In genomic region chr20:16283307-16283706, GRCh38 we compare ENCODE assay signal across 18 cellular contexts.
"Had no signal": no experiment of that assay in that cellular context is flagged by ENCODE, and none has a peak within 500 bp of the region (broad histone marks: within the 10 kb centered on the region; RNA-seq: fewer than 3 reads in every experiment).

No MANE protein-coding gene starts in this region.

- H3K4me1 ChIP-seq: foreskin keratinocyte, pancreas, prostate gland, stomach had no signal

- H3K36me3 ChIP-seq: neural progenitor cell, pancreas, prostate gland, thoracic aorta had no signal

- H3K27ac ChIP-seq: epithelial cell of prostate, foreskin keratinocyte, hepatocyte, neural progenitor cell, pancreas, prostate gland, stomach, thoracic aorta had no signal

- H3K4me2 ChIP-seq: hepatocyte, neural progenitor cell had no signal

- H3K9ac ChIP-seq: neural progenitor cell had no signal

- H3K27me3 ChIP-seq: foreskin keratinocyte, hepatocyte, neural progenitor cell, pancreas, stomach had no signal

- DNase-seq: cerebellar nuclear complex; effector memory CD8-positive, alpha-beta T cell; foreskin keratinocyte; head of caudate nucleus; naive thymus-derived CD8-positive, alpha-beta T cell; occipital lobe; pancreas; stimulated activated CD4-positive, alpha-beta T cell treated with anti-CD3 and anti-CD28 coated beads, Interleukin-12 subunit alpha, Interleukin-12 subunit beta, amount 100 ng/mL, for 4 hours; stimulated activated naive CD4-positive, alpha-beta T cell; stomach; substantia nigra; trophoblast cell had no signal

- H2AFZ ChIP-seq: hepatocyte, neural progenitor cell had no signal

- H3K4me3 ChIP-seq: hepatocyte, neural progenitor cell, pancreas, prostate gland, skin epidermis, stomach, thoracic aorta had no signal

- H3K9me3 ChIP-seq: pancreas, prostate gland, stomach, thoracic aorta had no signal
